ENCODE assay signal across 22 cellular contexts in the genomic region with DNA sequence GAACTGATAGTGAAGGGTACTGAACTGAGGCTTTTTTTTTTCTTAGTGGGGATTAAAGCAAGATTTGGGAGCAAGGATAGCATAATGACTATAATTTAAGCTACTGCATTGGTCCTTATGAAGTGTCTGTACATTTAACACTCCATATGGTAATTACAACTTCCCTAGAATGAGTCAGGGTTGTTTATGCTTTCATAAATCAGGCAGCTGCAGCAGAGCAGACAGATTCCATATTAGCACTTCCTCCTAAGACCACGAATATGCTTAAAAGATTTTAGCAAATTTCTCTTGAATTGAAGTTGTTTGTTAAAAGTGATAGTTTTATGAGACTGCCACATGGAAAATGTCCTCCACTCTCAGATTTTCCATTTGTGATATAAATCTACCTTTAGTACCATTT.
DNase-seq lines count a peak whose midpoint lies in the region; ATAC-seq and TF ChIP-seq lines count a peak whose summit lies in the region.
"Had no signal": no experiment of that assay in that cellular context is flagged by ENCODE, and none has a peak within 500 bp of the region (broad histone marks: within the 10 kb centered on the region; RNA-seq: fewer than 3 reads in every experiment).

No MANE protein-coding gene starts in this region.

- no peak for ATAC-seq in activated naive CD8-positive, alpha-beta T cell treated with anti-CD3 and anti-CD28 coated beads, Interleukin-2, amount 50 U/mL, for 24 hours
- ATAC-seq in omental fat pad (ENCODE audit: low FRiP score), result no peak
- ATAC-seq: left lung; stimulated activated memory B cell treated with anti-CD40 and anti-IgM and Interleukin-4, amounts not matched to agents 10 μg/mL and 1 μg/mL and 100 μg/mL, for 72 hours had no signal

- no peak for TF ChIP-seq POLR2A in Peyer's patch (IDR thresholded peaks at IDR 0.05)

- peak overlapping the region; percentile 4 for H3K27ac Mint-ChIP-seq in activated naive CD8-positive, alpha-beta T cell treated with anti-CD3 and anti-CD28 coated beads, Interleukin-2, amount 50 U/mL, for 24 hours
- no peak overlapping the region for H3K27ac Mint-ChIP-seq in activated naive CD8-positive, alpha-beta T cell treated with anti-CD3 and anti-CD28 coated beads for 36 hours
- H3K27ac Mint-ChIP-seq in chondrocyte (ENCODE audit: unreplicated experiment), result no peak overlapping the region
- H3K27ac Mint-ChIP-seq: activated naive CD4-positive, alpha-beta T cell treated with anti-CD3 and anti-CD28 coated beads, Interleukin-2, amount 50 U/mL, for 24 hours; CD14-positive monocyte; nephron; stimulated activated memory B cell treated with anti-CD40 and anti-IgM and Interleukin-4, amounts not matched to agents 10 μg/mL and 1 μg/mL and 100 μg/mL, for 72 hours had no signal

- no peak overlapping the region for H3K4me3 ChIP-seq in Peyer's patch
- H3K4me3 ChIP-seq: esophagus squamous epithelium, left lung, thoracic aorta had no signal

- H3K4me1 ChIP-seq in Peyer's patch, result no peaks in the 10 kb centered on the region
- H3K4me1 ChIP-seq: esophagus squamous epithelium, left lung had no signal

- no peak for DNase-seq in activated naive CD8-positive, alpha-beta T cell treated with anti-CD3 and anti-CD28 coated beads, Interleukin-2, amount 50 U/mL, for 24 hours
- DNase-seq in activated naive CD8-positive, alpha-beta T cell treated with anti-CD3 and anti-CD28 coated beads for 36 hours, result no peak
- DNase-seq in NCI-H69 (lab: John Stamatoyannopoulos, UW), result peak; percentile 84
- peak; percentile 42 for DNase-seq in dermis blood vessel endothelial cell
- DNase-seq in omental fat pad (ENCODE audit: low spot score), result no peak
- no peak for DNase-seq in chondrocyte (ENCODE audit: low spot score)
- DNase-seq in Peyer's patch, result no peak
- DNase-seq in RPMI8226, result no peak
- DNase-seq: activated CD4-positive, alpha-beta T cell treated with anti-CD3 and anti-CD28 coated beads for 4 hours; cerebellar nuclear complex; effector CD8-positive, alpha-beta T cell; esophagus squamous epithelium; glutamatergic neuron; left lung; MM.1S; NCI-H2081 treated with DMSO at 0.1 percent for 48 hours; NCI-H82 had no signal

- no peaks in the 10 kb centered on the region for H3K27me3 ChIP-seq in Peyer's patch
- H3K27me3 ChIP-seq: esophagus squamous epithelium, left lung had no signal

- TF ChIP-seq CTCF in omental fat pad (IDR thresholded peaks at IDR 0.05) (no peak), chondrocyte (IDR thresholded peaks at IDR 0.05) (no peak), Peyer's patch (IDR thresholded peaks at IDR 0.05) (no peak)

- H3K4me1 Mint-ChIP-seq in activated naive CD8-positive, alpha-beta T cell treated with anti-CD3 and anti-CD28 coated beads, Interleukin-2, amount 50 U/mL, for 24 hours, result no peaks in the 10 kb centered on the region
- H3K4me1 Mint-ChIP-seq in activated naive CD8-positive, alpha-beta T cell treated with anti-CD3 and anti-CD28 coated beads for 36 hours, result no peaks in the 10 kb centered on the region
- no peaks in the 10 kb centered on the region for H3K4me1 Mint-ChIP-seq in chondrocyte (ENCODE audit: low read depth)
- H3K4me1 Mint-ChIP-seq: activated naive CD4-positive, alpha-beta T cell treated with anti-CD3 and anti-CD28 coated beads, Interleukin-2, amount 50 U/mL, for 24 hours; stimulated activated memory B cell treated with anti-CD40 and anti-IgM and Interleukin-4, amounts not matched to agents 10 μg/mL and 1 μg/mL and 100 μg/mL, for 72 hours had no signal

- peaks cover 4% of the 10 kb centered on the region for H3K9me3 Mint-ChIP-seq in activated naive CD8-positive, alpha-beta T cell treated with anti-CD3 and anti-CD28 coated beads, Interleukin-2, amount 50 U/mL, for 24 hours
- peaks cover 2% of the 10 kb centered on the region for H3K9me3 Mint-ChIP-seq in activated naive CD8-positive, alpha-beta T cell treated with anti-CD3 and anti-CD28 coated beads for 36 hours
- H3K9me3 Mint-ChIP-seq in chondrocyte (ENCODE audit: low read depth), result peaks cover 14% of the 10 kb centered on the region

- no peaks in the 10 kb centered on the region for H3K27me3 Mint-ChIP-seq in activated naive CD8-positive, alpha-beta T cell treated with anti-CD3 and anti-CD28 coated beads, Interleukin-2, amount 50 U/mL, for 24 hours
- H3K27me3 Mint-ChIP-seq in activated naive CD8-positive, alpha-beta T cell treated with anti-CD3 and anti-CD28 coated beads for 36 hours, result no peaks in the 10 kb centered on the region
- H3K27me3 Mint-ChIP-seq in chondrocyte (ENCODE audit: low read depth), result no peaks in the 10 kb centered on the region
- H3K27me3 Mint-ChIP-seq: activated naive CD4-positive, alpha-beta T cell treated with anti-CD3 and anti-CD28 coated beads, Interleukin-2, amount 50 U/mL, for 24 hours; stimulated activated memory B cell treated with anti-CD40 and anti-IgM and Interleukin-4, amounts not matched to agents 10 μg/mL and 1 μg/mL and 100 μg/mL, for 72 hours had no signal

- no peaks in the 10 kb centered on the region for H3K36me3 ChIP-seq in Peyer's patch
- H3K36me3 ChIP-seq: esophagus squamous epithelium, left lung, thoracic aorta had no signal

- no peak overlapping the region for H3K27ac ChIP-seq in Peyer's patch
- H3K27ac ChIP-seq: esophagus squamous epithelium, left lung, thoracic aorta had no signal

- no peaks in the 10 kb centered on the region for H3K36me3 Mint-ChIP-seq in activated naive CD8-positive, alpha-beta T cell treated with anti-CD3 and anti-CD28 coated beads, Interleukin-2, amount 50 U/mL, for 24 hours (ENCODE audit: low read depth)
- H3K36me3 Mint-ChIP-seq in activated naive CD8-positive, alpha-beta T cell treated with anti-CD3 and anti-CD28 coated beads for 36 hours, result no peaks in the 10 kb centered on the region
- no peaks in the 10 kb centered on the region for H3K36me3 Mint-ChIP-seq in chondrocyte (ENCODE audit: low read depth)
- H3K36me3 Mint-ChIP-seq: activated naive CD4-positive, alpha-beta T cell treated with anti-CD3 and anti-CD28 coated beads, Interleukin-2, amount 50 U/mL, for 24 hours; CD14-positive monocyte; stimulated activated memory B cell treated with anti-CD40 and anti-IgM and Interleukin-4, amounts not matched to agents 10 μg/mL and 1 μg/mL and 100 μg/mL, for 72 hours had no signal

- H3K9me3 ChIP-seq in Peyer's patch, result no peaks in the 10 kb centered on the region
- H3K9me3 ChIP-seq: esophagus squamous epithelium, thoracic aorta had no signal

- H3K4me3 Mint-ChIP-seq in activated naive CD8-positive, alpha-beta T cell treated with anti-CD3 and anti-CD28 coated beads, Interleukin-2, amount 50 U/mL, for 24 hours, result no peak overlapping the region
- H3K4me3 Mint-ChIP-seq in activated naive CD8-positive, alpha-beta T cell treated with anti-CD3 and anti-CD28 coated beads for 36 hours, result no peak overlapping the region
- no peak overlapping the region for H3K4me3 Mint-ChIP-seq in chondrocyte (ENCODE audit: unreplicated experiment)
- H3K4me3 Mint-ChIP-seq: activated naive CD4-positive, alpha-beta T cell treated with anti-CD3 and anti-CD28 coated beads, Interleukin-2, amount 50 U/mL, for 24 hours; CD14-positive monocyte; nephron; stimulated activated memory B cell treated with anti-CD40 and anti-IgM and Interleukin-4, amounts not matched to agents 10 μg/mL and 1 μg/mL and 100 μg/mL, for 72 hours had no signal

Comparison
In these comparisons a context has a peak if more than half of its experiments do, and no peak if none do; other contexts are left out.
1. DNase-seq: peak in NCI-H69 (single experiment) and dermis blood vessel endothelial cell (single experiment); none in activated naive CD8-positive, alpha-beta T cell treated with anti-CD3 and anti-CD28 coated beads, Interleukin-2, amount 50 U/mL, for 24 hours (single experiment), activated naive CD8-positive, alpha-beta T cell treated with anti-CD3 and anti-CD28 coated beads for 36 hours (single experiment), omental fat pad (single experiment), chondrocyte (single experiment), Peyer's patch (0 of 3) and RPMI8226 (single experiment).